Comparison of ENCODE assay signal across 8 cellular contexts in the genomic region with DNA sequence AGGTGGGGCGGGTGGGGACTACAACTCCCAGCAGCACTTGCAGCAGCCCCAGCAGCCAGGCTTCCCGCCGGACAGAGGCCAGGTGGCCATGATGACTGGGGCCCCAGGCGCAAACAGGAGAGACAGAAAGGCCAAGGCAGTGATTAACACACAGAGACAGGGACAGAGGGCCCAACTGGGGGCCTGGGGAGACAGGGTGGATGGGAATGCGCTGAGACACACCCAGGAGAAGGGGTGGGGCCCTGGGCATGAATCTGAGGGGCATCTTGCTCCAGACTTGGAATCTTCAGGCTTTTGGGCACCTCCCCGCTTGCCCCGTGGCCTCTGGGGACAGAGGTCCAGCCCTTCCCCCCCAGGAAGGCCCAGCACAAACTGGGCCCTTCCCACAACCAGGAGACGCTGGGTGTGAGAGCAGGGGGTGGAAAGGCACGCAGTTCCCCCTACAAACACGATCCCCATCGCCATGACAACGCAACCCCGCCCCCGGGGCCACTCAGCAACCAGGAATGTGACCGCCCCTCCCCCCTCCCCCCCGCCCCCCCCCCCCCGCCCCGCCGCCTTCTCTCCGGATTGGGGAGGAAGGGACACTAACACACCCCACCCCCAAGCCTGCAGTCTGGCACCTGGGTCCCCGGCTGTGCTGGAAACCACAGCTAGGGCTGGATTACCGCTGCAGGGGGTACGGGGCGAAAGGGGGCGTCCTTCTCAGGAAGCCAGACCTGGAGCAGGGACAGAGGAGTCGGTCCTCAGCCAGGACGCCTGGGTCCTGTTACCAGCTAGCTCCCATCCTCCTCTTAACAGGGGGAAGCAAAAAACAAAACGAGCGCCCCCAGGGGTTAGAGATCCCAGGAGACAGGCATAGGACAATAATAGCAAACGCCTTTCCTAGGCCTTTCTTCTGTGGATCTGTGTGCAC. TPM values are rescaled to one million over a fixed set of nuclear protein-coding genes. Genes with fewer than 3 reads are reported as not detected.
DNase-seq lines count a peak whose midpoint lies in the region; ATAC-seq, FAIRE-seq and TF ChIP-seq lines count a peak whose summit lies in the region.

No MANE protein-coding gene starts in this region.

- H3K4me1 Mint-ChIP-seq in activated CD4-positive, alpha-beta T cell treated with anti-CD3 and anti-CD28 coated beads, Interleukin-2, amount 10 ng/mL, durations not matched to agents 24 days and 14 days, result peaks cover 40% of the 10 kb centered on the region

- peak; percentile 46 for TF ChIP-seq RAD21 in HepG2 (CRISPR knock-in tag; IDR thresholded peaks at IDR 0.05)

- DNase-seq in AG08395 (ENCODE audit: low spot score) (peak; percentile 97), GM23248 (peak; percentile 95), NCI-H2196 (lab: John Stamatoyannopoulos, UW; ENCODE audit: unreplicated experiment) (peak; percentile 86), HepG2 (ENCODE audit: low spot score) (peak; percentile 90)
- peak; percentile 85 for DNase-seq in activated CD4-positive, alpha-beta T cell treated with anti-CD3 and anti-CD28 coated beads, Interleukin-2, amount 10 ng/mL, durations not matched to agents 24 days and 14 days
- peak; percentile 62 for DNase-seq in stimulated activated CD4-positive, alpha-beta T cell treated with anti-CD3 and anti-CD28 coated beads, Interleukin-4, amount 100 ng/mL, for 24 hours

- in situ Hi-C loops in GM23248 (cut with MboI), result no loop called here
- in situ Hi-C loops in HepG2 (cut with HindIII; ENCODE audit: extremely low pct_ligation_motif_present, low pct_unique_long_range_greater_than_20kb), result no loop called here

- CTCF ChIA-PET in HepG2 (lab: Yijun Ruan, JAX; ENCODE audit: low intra/inter-chr PET ratio, low total read pairs), result no interaction called here

- H3K27me3 ChIP-seq in GM23248 (replicated peaks; ENCODE audit: insufficient read depth) (no peaks in the 10 kb centered on the region), ectodermal cell (ENCODE audit: control insufficient read depth, insufficient read depth, low read length, poor library complexity, severe bottlenecking) (no peaks in the 10 kb centered on the region), HepG2 (ENCODE audit: control insufficient read depth in 1 of 2, insufficient read depth in 2 of 2, low read length in 2 of 2) (no peaks in the 10 kb centered on the region; a peak in 1 of 5 replicates)

- H3K79me2 ChIP-seq in GM23248 (ENCODE audit: insufficient read depth) (peaks cover 91% of the 10 kb centered on the region), HepG2 (ENCODE audit: insufficient read depth, low read length) (peaks cover 66% of the 10 kb centered on the region)

- H3K27ac Mint-ChIP-seq in activated CD4-positive, alpha-beta T cell treated with anti-CD3 and anti-CD28 coated beads, Interleukin-2, amount 10 ng/mL, durations not matched to agents 24 days and 14 days, result peak overlapping the region; percentile 96

- TF ChIP-seq EP300 in HepG2 (IDR thresholded peaks at IDR 0.05; ENCODE audit: low read depth in 2 of 2, low read length in 2 of 2) (peak; percentile 20 to 48; a peak in 2 of 4 replicates), HepG2 (CRISPR knock-in tag; IDR thresholded peaks at IDR 0.05; ENCODE audit: borderline replicate concordance) (no peak)

- intact Hi-C loops in activated CD4-positive, alpha-beta T cell treated with anti-CD3 and anti-CD28 coated beads, Interleukin-2, amount 10 ng/mL, durations not matched to agents 24 days and 14 days (cut with micrococcal nuclease), result no loop called here
- intact Hi-C loops in HepG2 (cut with micrococcal nuclease; ENCODE audit: unreplicated experiment), result no loop called here

- 1% methylated on average over 22 of the region's 30 CpGs for WGBS in GM23248 (ENCODE audit: low coverage in 1 of 2, low lambda C conversion rate in 2 of 2, missing lambda C conversion rate in 2 of 2), 2 experiments
- 0% methylated on average over 19 of the region's 30 CpGs for WGBS in ectodermal cell, 2 experiments
- 6% methylated on average over 9 of the region's 30 CpGs for WGBS in HepG2 (ENCODE audit: low lambda C conversion rate)

- POLR2A ChIA-PET in HepG2 (lab: Yijun Ruan, JAX), result interaction anchor here (0.9 to 3.3 kb wide), 7 partner anchors 18 to 290 kb away, joined by 3 to 27 read pairs (median 3); a partner anchor contains a TSS

- H3K9ac ChIP-seq in GM23248 (peak overlapping the region; percentile 97), HepG2 (ENCODE audit: insufficient read depth, low read depth, low read length) (peak overlapping the region; percentile 100)

- H3K4me1 ChIP-seq in GM23248 (ENCODE audit: insufficient read depth), result peaks cover 35% of the 10 kb centered on the region
- peaks cover 46% of the 10 kb centered on the region for H3K4me1 ChIP-seq in ectodermal cell (ENCODE audit: control insufficient read depth, insufficient read depth, low read length)
- peaks cover 43% of the 10 kb centered on the region for H3K4me1 ChIP-seq in HepG2 (ENCODE audit: insufficient read depth, low read length)

- peaks cover 47% of the 10 kb centered on the region for H3F3A ChIP-seq in GM23248 (ENCODE audit: insufficient read depth)

- H2AFZ ChIP-seq in GM23248 (no peak overlapping the region), HepG2 (ENCODE audit: low read length) (no peak overlapping the region)

- no peaks in the 10 kb centered on the region for H4K20me1 ChIP-seq in GM23248 (ENCODE audit: insufficient read depth)
- H4K20me1 ChIP-seq in HepG2 (ENCODE audit: insufficient read depth, low read length), result peaks cover 13% of the 10 kb centered on the region

- peak overlapping the region; percentile 100 for H3K27ac ChIP-seq in GM23248
- H3K27ac ChIP-seq in ectodermal cell (ENCODE audit: insufficient read depth, low read depth, low read length, poor library complexity, severe bottlenecking), result peak overlapping the region; percentile 100
- H3K27ac ChIP-seq in HepG2 (ENCODE audit: extremely low read length, insufficient read depth, low read length), result peak overlapping the region; percentile 100

- H3K9me3 Mint-ChIP-seq in activated CD4-positive, alpha-beta T cell treated with anti-CD3 and anti-CD28 coated beads, Interleukin-2, amount 10 ng/mL, durations not matched to agents 24 days and 14 days, result no peaks in the 10 kb centered on the region

- no peaks in the 10 kb centered on the region for H3K27me3 Mint-ChIP-seq in activated CD4-positive, alpha-beta T cell treated with anti-CD3 and anti-CD28 coated beads, Interleukin-2, amount 10 ng/mL, durations not matched to agents 24 days and 14 days

- peak overlapping the region; percentile 97 for H3K4me3 Mint-ChIP-seq in activated CD4-positive, alpha-beta T cell treated with anti-CD3 and anti-CD28 coated beads, Interleukin-2, amount 10 ng/mL, durations not matched to agents 24 days and 14 days

- TF ChIP-seq CTCF in HepG2 (CRISPR knock-in tag; IDR thresholded peaks at IDR 0.05), result peak; percentile 51

- peak; percentile 72 for ATAC-seq in HepG2
- no peak for ATAC-seq in HG02884 (IDR thresholded peaks at IDR 0.05; ENCODE audit: unreplicated experiment)

- H3K9me2 ChIP-seq in GM23248 (ENCODE audit: insufficient read depth), result no peaks in the 10 kb centered on the region

- peak overlapping the region; percentile 96 for H3K4me2 ChIP-seq in GM23248 (ENCODE audit: unreplicated experiment)
- H3K4me2 ChIP-seq in HepG2 (ENCODE audit: low read depth, low read length), result peak overlapping the region; percentile 100

- FAIRE-seq in HepG2 (lab: Jason Lieb, UNC), result peak; percentile 71

- H3K36me3 ChIP-seq in GM23248 (ENCODE audit: low read depth), result 0 out of 2 replicates have a peak, but pooled peaks cover 3% of the 10 kb centered on the region
- H3K36me3 ChIP-seq in ectodermal cell (ENCODE audit: control insufficient read depth, insufficient read depth, low read length), result peaks cover 18% of the 10 kb centered on the region
- H3K36me3 ChIP-seq in HepG2 (replicated peaks in 1 of 2; ENCODE audit: control insufficient read depth in 1 of 2, insufficient read depth in 2 of 2, low read length in 2 of 2), result peaks cover 10 to 35% of the 10 kb centered on the region in 2 experiments; a peak in 4 of 5 replicates

- H3K36me3 Mint-ChIP-seq in activated CD4-positive, alpha-beta T cell treated with anti-CD3 and anti-CD28 coated beads, Interleukin-2, amount 10 ng/mL, durations not matched to agents 24 days and 14 days (ENCODE audit: low read depth), result peaks cover 66% of the 10 kb centered on the region

- no peaks in the 10 kb centered on the region for H3K9me3 ChIP-seq in GM23248 (ENCODE audit: low read depth)
- no peaks in the 10 kb centered on the region for H3K9me3 ChIP-seq in ectodermal cell (ENCODE audit: control insufficient read depth, low read length)
- H3K9me3 ChIP-seq in HepG2 (ENCODE audit: low read length), result no peaks in the 10 kb centered on the region

- TF ChIP-seq POLR2A in HepG2 (IDR thresholded peaks at IDR 0.05; ENCODE audit: insufficient read depth in 1 of 2, low read depth in 2 of 2, low read length in 2 of 2), result peak; percentile 61 to 88

- BruUV-seq in HepG2 (replicated peaks; lab: Mats Ljungman, UMichigan), result no TSS peak

- peak overlapping the region; percentile 78 for H3K4me3 ChIP-seq in GM23248
- peak overlapping the region; percentile 55 for H3K4me3 ChIP-seq in ectodermal cell (ENCODE audit: insufficient read depth, low read depth, low read length)
- peak overlapping the region; percentile 87 to 90 (median 88) for H3K4me3 ChIP-seq in HepG2 (replicated peaks in 1 of 3; ENCODE audit: insufficient read depth in 1 of 3, low read depth in 2 of 3, low read length in 3 of 3)

RNA-seq across cellular contexts. Expression of a gene that starts 4.5 kb away (rescaled TPM):
- 184 and 185 TPM in 2 replicates for total RNA-seq in GM23248 (2014; rRNA removed; shearing (Covaris generic))
- polyA plus RNA-seq in GM23248 (2016; fragmentation: Nextera tagmentation; extraction: Ambion mirVana) (95.4 and 131 TPM in 2 replicates), HepG2 (2011; rRNA removed) (128 and 156 TPM in 2 replicates)
- total RNA-seq in activated CD4-positive, alpha-beta T cell treated with anti-CD3 and anti-CD28 coated beads, Interleukin-2, amount 10 ng/mL, durations not matched to agents 24 days and 14 days, result 360 and 367 TPM in 2 replicates
- 528 TPM for polyA plus RNA-seq in ectodermal cell (2013, experiment 1 of 4)
- 490 TPM for polyA plus RNA-seq in ectodermal cell (2013, experiment 2 of 4)
- 359 TPM for polyA plus RNA-seq in ectodermal cell (2013, experiment 3 of 4)
- 394 TPM for polyA plus RNA-seq in ectodermal cell (2013, experiment 4 of 4)
- total RNA-seq in HepG2 (2016; rRNA removed; fragmentation: Illumina TruSeq; extraction: Trizol), result 183 and 196 TPM in 2 replicates
- total RNA-seq in HepG2 (2016; cell fraction: cytosol; rRNA removed; fragmentation: Illumina TruSeq; extraction: Trizol; ENCODE audit: low read depth), result 98.2 and 98.3 TPM in 2 replicates
- 165 and 204 TPM in 2 replicates for total RNA-seq in HepG2 (2016; cell fraction: insoluble cytoplasmic fraction; rRNA removed; fragmentation: Illumina TruSeq; extraction: Trizol)
- total RNA-seq in HepG2 (2016; cell fraction: membrane; rRNA removed; fragmentation: Illumina TruSeq; extraction: Trizol), result 258 and 266 TPM in 2 replicates
- 89.8 and 111 TPM in 2 replicates for total RNA-seq in HepG2 (2016; cell fraction: nucleus; rRNA removed; fragmentation: Illumina TruSeq; extraction: Trizol)
- 115 and 119 TPM in 2 replicates for polyA plus RNA-seq in HepG2 (2011; cell fraction: cytosol; rRNA removed)
- polyA plus RNA-seq in HepG2 (2011; cell fraction: nucleus; rRNA removed), result 57.2 and 81.2 TPM in 2 replicates
- 124 and 162 TPM in 2 replicates for polyA plus RNA-seq in HepG2 (2012)
- polyA plus RNA-seq in HepG2 (2016; cell fraction: cytosol; fragmentation: Illumina TruSeq; extraction: Trizol; ENCODE audit: low read depth), result 177 and 192 TPM in 2 replicates
- polyA plus RNA-seq in HepG2 (2016; cell fraction: insoluble cytoplasmic fraction; fragmentation: Illumina TruSeq; extraction: Trizol; ENCODE audit: low read depth), result 263 and 292 TPM in 2 replicates
- 342 and 343 TPM in 2 replicates for polyA plus RNA-seq in HepG2 (2016; cell fraction: membrane; fragmentation: Illumina TruSeq; extraction: Trizol; ENCODE audit: low read depth)
- 211 and 230 TPM in 2 replicates for polyA plus RNA-seq in HepG2 (2016; cell fraction: nucleus; fragmentation: Illumina TruSeq; extraction: Trizol; ENCODE audit: insufficient read depth, low read depth)
- 134 and 389 TPM in 2 replicates for polyA minus RNA-seq in HepG2 (2011; rRNA and poly(A)+ RNA removed; ENCODE audit: low replicate concordance)
- polyA minus RNA-seq in HepG2 (2011; cell fraction: cytosol; rRNA and poly(A)+ RNA removed), result 64.6 and 71.8 TPM in 2 replicates
- 30.8 and 31.2 TPM in 2 replicates for polyA minus RNA-seq in HepG2 (2011; cell fraction: nucleus; rRNA and poly(A)+ RNA removed)

RNA-seq across cellular contexts. Expression of a gene that starts 6.1 kb away (rescaled TPM):
- total RNA-seq in GM23248 (2014; rRNA removed; shearing (Covaris generic)), result 49.2 and 55.7 TPM in 2 replicates
- polyA plus RNA-seq in GM23248 (2016; fragmentation: Nextera tagmentation; extraction: Ambion mirVana) (91.4 and 93.7 TPM in 2 replicates), HepG2 (2011; rRNA removed) (37.7 and 38.1 TPM in 2 replicates)
- 134 and 135 TPM in 2 replicates for total RNA-seq in activated CD4-positive, alpha-beta T cell treated with anti-CD3 and anti-CD28 coated beads, Interleukin-2, amount 10 ng/mL, durations not matched to agents 24 days and 14 days
- polyA plus RNA-seq in ectodermal cell (2013, experiment 1 of 4), result 30.4 TPM
- polyA plus RNA-seq in ectodermal cell (2013, experiment 2 of 4), result 35.6 TPM
- 32.6 TPM for polyA plus RNA-seq in ectodermal cell (2013, experiment 3 of 4)
- 33.5 TPM for polyA plus RNA-seq in ectodermal cell (2013, experiment 4 of 4)
- total RNA-seq in HepG2 (2016; rRNA removed; fragmentation: Illumina TruSeq; extraction: Trizol), result 42.9 and 45.7 TPM in 2 replicates
- total RNA-seq in HepG2 (2016; cell fraction: cytosol; rRNA removed; fragmentation: Illumina TruSeq; extraction: Trizol; ENCODE audit: low read depth), result 18.3 and 22.1 TPM in 2 replicates
- 43.5 and 49.0 TPM in 2 replicates for total RNA-seq in HepG2 (2016; cell fraction: insoluble cytoplasmic fraction; rRNA removed; fragmentation: Illumina TruSeq; extraction: Trizol)
- 21.2 and 21.3 TPM in 2 replicates for total RNA-seq in HepG2 (2016; cell fraction: membrane; rRNA removed; fragmentation: Illumina TruSeq; extraction: Trizol)
- 13.5 and 22.5 TPM in 2 replicates for total RNA-seq in HepG2 (2016; cell fraction: nucleus; rRNA removed; fragmentation: Illumina TruSeq; extraction: Trizol)
- 28.3 and 29.4 TPM in 2 replicates for polyA plus RNA-seq in HepG2 (2011; cell fraction: cytosol; rRNA removed)
- 15.0 and 17.2 TPM in 2 replicates for polyA plus RNA-seq in HepG2 (2011; cell fraction: nucleus; rRNA removed)
- 29.0 TPM in 2 replicates for polyA plus RNA-seq in HepG2 (2012)
- 21.1 and 21.8 TPM in 2 replicates for polyA plus RNA-seq in HepG2 (2016; cell fraction: cytosol; fragmentation: Illumina TruSeq; extraction: Trizol; ENCODE audit: low read depth)
- 58.3 and 58.4 TPM in 2 replicates for polyA plus RNA-seq in HepG2 (2016; cell fraction: insoluble cytoplasmic fraction; fragmentation: Illumina TruSeq; extraction: Trizol; ENCODE audit: low read depth)
- 18.3 and 20.0 TPM in 2 replicates for polyA plus RNA-seq in HepG2 (2016; cell fraction: membrane; fragmentation: Illumina TruSeq; extraction: Trizol; ENCODE audit: low read depth)
- 39.4 and 46.6 TPM in 2 replicates for polyA plus RNA-seq in HepG2 (2016; cell fraction: nucleus; fragmentation: Illumina TruSeq; extraction: Trizol; ENCODE audit: insufficient read depth, low read depth)
- 13.2 and 67.4 TPM in 2 replicates for polyA minus RNA-seq in HepG2 (2011; rRNA and poly(A)+ RNA removed; ENCODE audit: low replicate concordance)
- 8.8 and 9.7 TPM in 2 replicates for polyA minus RNA-seq in HepG2 (2011; cell fraction: cytosol; rRNA and poly(A)+ RNA removed)
- 5.7 and 8.6 TPM in 2 replicates for polyA minus RNA-seq in HepG2 (2011; cell fraction: nucleus; rRNA and poly(A)+ RNA removed)

RNA-seq across cellular contexts. Expression of a gene that starts 18.4 kb away (rescaled TPM):
- total RNA-seq in GM23248 (2014; rRNA removed; shearing (Covaris generic)), result 10.4 TPM in 2 replicates
- polyA plus RNA-seq in GM23248 (2016; fragmentation: Nextera tagmentation; extraction: Ambion mirVana), result 17.8 and 21.5 TPM in 2 replicates
- 75.4 and 83.1 TPM in 2 replicates for total RNA-seq in activated CD4-positive, alpha-beta T cell treated with anti-CD3 and anti-CD28 coated beads, Interleukin-2, amount 10 ng/mL, durations not matched to agents 24 days and 14 days
- polyA plus RNA-seq in ectodermal cell (2013, experiment 1 of 4), result 53.3 TPM
- polyA plus RNA-seq in ectodermal cell (2013, experiment 2 of 4), result 51.6 TPM
- 30.4 TPM for polyA plus RNA-seq in ectodermal cell (2013, experiment 3 of 4)
- polyA plus RNA-seq in ectodermal cell (2013, experiment 4 of 4), result 36.2 TPM
- total RNA-seq in HepG2 (2016; rRNA removed; fragmentation: Illumina TruSeq; extraction: Trizol), result 17.8 and 19.8 TPM in 2 replicates
- 4.3 and 4.7 TPM in 2 replicates for total RNA-seq in HepG2 (2016; cell fraction: cytosol; rRNA removed; fragmentation: Illumina TruSeq; extraction: Trizol; ENCODE audit: low read depth)
- 17.0 and 17.7 TPM in 2 replicates for total RNA-seq in HepG2 (2016; cell fraction: insoluble cytoplasmic fraction; rRNA removed; fragmentation: Illumina TruSeq; extraction: Trizol)
- total RNA-seq in HepG2 (2016; cell fraction: membrane; rRNA removed; fragmentation: Illumina TruSeq; extraction: Trizol), result 13.2 and 14.0 TPM in 2 replicates
- 9.6 and 14.9 TPM in 2 replicates for total RNA-seq in HepG2 (2016; cell fraction: nucleus; rRNA removed; fragmentation: Illumina TruSeq; extraction: Trizol)
- polyA plus RNA-seq in HepG2 (2011; rRNA removed), result 21.3 and 22.8 TPM in 2 replicates
- polyA plus RNA-seq in HepG2 (2011; cell fraction: cytosol; rRNA removed), result 14.8 and 16.6 TPM in 2 replicates
- polyA plus RNA-seq in HepG2 (2011; cell fraction: nucleus; rRNA removed), result 7.5 and 8.0 TPM in 2 replicates
- polyA plus RNA-seq in HepG2 (2012), result 13.2 and 14.7 TPM in 2 replicates
- 4.2 and 5.1 TPM in 2 replicates for polyA plus RNA-seq in HepG2 (2016; cell fraction: cytosol; fragmentation: Illumina TruSeq; extraction: Trizol; ENCODE audit: low read depth)
- 31.5 and 36.7 TPM in 2 replicates for polyA plus RNA-seq in HepG2 (2016; cell fraction: insoluble cytoplasmic fraction; fragmentation: Illumina TruSeq; extraction: Trizol; ENCODE audit: low read depth)
- polyA plus RNA-seq in HepG2 (2016; cell fraction: membrane; fragmentation: Illumina TruSeq; extraction: Trizol; ENCODE audit: low read depth), result 12.8 and 15.4 TPM in 2 replicates
- 21.4 and 24.7 TPM in 2 replicates for polyA plus RNA-seq in HepG2 (2016; cell fraction: nucleus; fragmentation: Illumina TruSeq; extraction: Trizol; ENCODE audit: insufficient read depth, low read depth)
- 27.7 and 116 TPM in 2 replicates for polyA minus RNA-seq in HepG2 (2011; rRNA and poly(A)+ RNA removed; ENCODE audit: low replicate concordance)
- polyA minus RNA-seq in HepG2 (2011; cell fraction: cytosol; rRNA and poly(A)+ RNA removed), result 9.0 and 13.8 TPM in 2 replicates
- polyA minus RNA-seq in HepG2 (2011; cell fraction: nucleus; rRNA and poly(A)+ RNA removed), result 11.8 and 21.6 TPM in 2 replicates

RNA-seq across cellular contexts. Expression of a gene that starts 18.7 kb away (rescaled TPM):
- 4.5 and 5.6 TPM in 2 replicates for total RNA-seq in GM23248 (2014; rRNA removed; shearing (Covaris generic))
- polyA plus RNA-seq in GM23248 (2016; fragmentation: Nextera tagmentation; extraction: Ambion mirVana) (7.4 and 10.1 TPM in 2 replicates), HepG2 (2011; rRNA removed) (24.0 and 26.3 TPM in 2 replicates)
- 35.9 and 40.5 TPM in 2 replicates for total RNA-seq in activated CD4-positive, alpha-beta T cell treated with anti-CD3 and anti-CD28 coated beads, Interleukin-2, amount 10 ng/mL, durations not matched to agents 24 days and 14 days
- polyA plus RNA-seq in ectodermal cell (2013, experiment 1 of 4), result 36.4 TPM
- polyA plus RNA-seq in ectodermal cell (2013, experiment 2 of 4), result 38.3 TPM
- polyA plus RNA-seq in ectodermal cell (2013, experiment 3 of 4), result 38.8 TPM
- polyA plus RNA-seq in ectodermal cell (2013, experiment 4 of 4), result 44.8 TPM
- total RNA-seq in HepG2 (2016; rRNA removed; fragmentation: Illumina TruSeq; extraction: Trizol), result 8.1 and 11.9 TPM in 2 replicates
- total RNA-seq in HepG2 (2016; cell fraction: cytosol; rRNA removed; fragmentation: Illumina TruSeq; extraction: Trizol; ENCODE audit: low read depth), result 4.8 and 7.1 TPM in 2 replicates
- 8.7 and 14.6 TPM in 2 replicates for total RNA-seq in HepG2 (2016; cell fraction: insoluble cytoplasmic fraction; rRNA removed; fragmentation: Illumina TruSeq; extraction: Trizol)
- total RNA-seq in HepG2 (2016; cell fraction: membrane; rRNA removed; fragmentation: Illumina TruSeq; extraction: Trizol), result 7.4 and 7.9 TPM in 2 replicates
- total RNA-seq in HepG2 (2016; cell fraction: nucleus; rRNA removed; fragmentation: Illumina TruSeq; extraction: Trizol), result 8.7 and 16.4 TPM in 2 replicates
- 15.1 and 18.0 TPM in 2 replicates for polyA plus RNA-seq in HepG2 (2011; cell fraction: cytosol; rRNA removed)
- polyA plus RNA-seq in HepG2 (2011; cell fraction: nucleus; rRNA removed), result 45.6 and 53.5 TPM in 2 replicates
- 18.4 and 20.2 TPM in 2 replicates for polyA plus RNA-seq in HepG2 (2012)
- 4.1 and 5.6 TPM in 2 replicates for polyA plus RNA-seq in HepG2 (2016; cell fraction: cytosol; fragmentation: Illumina TruSeq; extraction: Trizol; ENCODE audit: low read depth)
- 7.1 and 9.1 TPM in 2 replicates for polyA plus RNA-seq in HepG2 (2016; cell fraction: insoluble cytoplasmic fraction; fragmentation: Illumina TruSeq; extraction: Trizol; ENCODE audit: low read depth)
- 6.4 and 8.1 TPM in 2 replicates for polyA plus RNA-seq in HepG2 (2016; cell fraction: membrane; fragmentation: Illumina TruSeq; extraction: Trizol; ENCODE audit: low read depth)
- 35.7 and 36.8 TPM in 2 replicates for polyA plus RNA-seq in HepG2 (2016; cell fraction: nucleus; fragmentation: Illumina TruSeq; extraction: Trizol; ENCODE audit: insufficient read depth, low read depth)
- 28.4 and 53.9 TPM in 2 replicates for polyA minus RNA-seq in HepG2 (2011; rRNA and poly(A)+ RNA removed; ENCODE audit: low replicate concordance)
- 9.3 and 11.1 TPM in 2 replicates for polyA minus RNA-seq in HepG2 (2011; cell fraction: cytosol; rRNA and poly(A)+ RNA removed)
- polyA minus RNA-seq in HepG2 (2011; cell fraction: nucleus; rRNA and poly(A)+ RNA removed), result 16.1 and 19.6 TPM in 2 replicates

RNA-seq across cellular contexts. Expression of a gene that starts 20.4 kb away (rescaled TPM):
- total RNA-seq in GM23248 (2014; rRNA removed; shearing (Covaris generic)), result 32.4 and 43.6 TPM in 2 replicates
- polyA plus RNA-seq in GM23248 (2016; fragmentation: Nextera tagmentation; extraction: Ambion mirVana), result 57.0 and 62.4 TPM in 2 replicates
- 106 and 120 TPM in 2 replicates for total RNA-seq in activated CD4-positive, alpha-beta T cell treated with anti-CD3 and anti-CD28 coated beads, Interleukin-2, amount 10 ng/mL, durations not matched to agents 24 days and 14 days
- polyA plus RNA-seq in ectodermal cell (2013, experiment 1 of 4), result 120 TPM
- polyA plus RNA-seq in ectodermal cell (2013, experiment 2 of 4), result 111 TPM
- 81.7 TPM for polyA plus RNA-seq in ectodermal cell (2013, experiment 3 of 4)
- polyA plus RNA-seq in ectodermal cell (2013, experiment 4 of 4), result 100 TPM
- 24.2 and 26.8 TPM in 2 replicates for total RNA-seq in HepG2 (2016; rRNA removed; fragmentation: Illumina TruSeq; extraction: Trizol)
- total RNA-seq in HepG2 (2016; cell fraction: cytosol; rRNA removed; fragmentation: Illumina TruSeq; extraction: Trizol; ENCODE audit: low read depth), result 6.3 and 7.3 TPM in 2 replicates
- 24.6 and 27.1 TPM in 2 replicates for total RNA-seq in HepG2 (2016; cell fraction: insoluble cytoplasmic fraction; rRNA removed; fragmentation: Illumina TruSeq; extraction: Trizol)
- total RNA-seq in HepG2 (2016; cell fraction: membrane; rRNA removed; fragmentation: Illumina TruSeq; extraction: Trizol), result 22.6 and 26.4 TPM in 2 replicates
- 22.4 and 23.7 TPM in 2 replicates for total RNA-seq in HepG2 (2016; cell fraction: nucleus; rRNA removed; fragmentation: Illumina TruSeq; extraction: Trizol)
- 40.5 and 46.3 TPM in 2 replicates for polyA plus RNA-seq in HepG2 (2011; rRNA removed)
- 40.1 and 44.6 TPM in 2 replicates for polyA plus RNA-seq in HepG2 (2011; cell fraction: cytosol; rRNA removed)
- polyA plus RNA-seq in HepG2 (2011; cell fraction: nucleus; rRNA removed), result 26.1 and 27.1 TPM in 2 replicates
- polyA plus RNA-seq in HepG2 (2012), result 30.8 and 33.7 TPM in 2 replicates
- 8.0 and 9.1 TPM in 2 replicates for polyA plus RNA-seq in HepG2 (2016; cell fraction: cytosol; fragmentation: Illumina TruSeq; extraction: Trizol; ENCODE audit: low read depth)
- polyA plus RNA-seq in HepG2 (2016; cell fraction: insoluble cytoplasmic fraction; fragmentation: Illumina TruSeq; extraction: Trizol; ENCODE audit: low read depth), result 48.3 and 56.0 TPM in 2 replicates
- polyA plus RNA-seq in HepG2 (2016; cell fraction: membrane; fragmentation: Illumina TruSeq; extraction: Trizol; ENCODE audit: low read depth), result 22.7 and 25.6 TPM in 2 replicates
- 56.0 and 57.2 TPM in 2 replicates for polyA plus RNA-seq in HepG2 (2016; cell fraction: nucleus; fragmentation: Illumina TruSeq; extraction: Trizol; ENCODE audit: insufficient read depth, low read depth)
- 57.9 and 206 TPM in 2 replicates for polyA minus RNA-seq in HepG2 (2011; rRNA and poly(A)+ RNA removed; ENCODE audit: low replicate concordance)
- polyA minus RNA-seq in HepG2 (2011; cell fraction: cytosol; rRNA and poly(A)+ RNA removed), result 24.3 and 33.6 TPM in 2 replicates
- polyA minus RNA-seq in HepG2 (2011; cell fraction: nucleus; rRNA and poly(A)+ RNA removed), result 23.6 and 34.9 TPM in 2 replicates
